Comparison of ENCODE assay signal across 19 cellular contexts in genomic region chr3:144178607-144179006, GRCh38.
DNase-seq lines count a peak whose midpoint lies in the region; ATAC-seq, FAIRE-seq and TF ChIP-seq lines count a peak whose summit lies in the region.
"Had no signal": no experiment of that assay in that cellular context is flagged by ENCODE, and none has a peak within 500 bp of the region (broad histone marks: within the 10 kb centered on the region; RNA-seq: fewer than 3 reads in every experiment).

No MANE protein-coding gene starts in this region.

- no peak for DNase-seq in A549 (ENCODE audit: low read depth in 1 of 2, low spot score in 1 of 2)
- no peak for DNase-seq in IMR-90
- no peak for DNase-seq in H1 (ENCODE audit: low read depth in 1 of 2, low spot score in 2 of 2)
- no peak for DNase-seq in nephron progenitor cell
- no peak for DNase-seq in activated T-helper 2 cell treated with anti-CD3 and anti-CD28 coated beads, Interferon-gamma antibody, Interleukin-2, Interleukin-4, amounts not matched to agents 10 μg/mL and 5 μg/mL and 100 μg/mL, durations not matched to agents 14 hours and 24 hours and 36 hours (ENCODE audit: low spot score)
- no peak for DNase-seq in glutamatergic neuron
- DNase-seq: Caco-2; CD4-positive, CD25-positive, alpha-beta regulatory T cell; CD8-positive, alpha-beta T cell; DMS153; DND-41; GM23248; H9 had no signal

- TF ChIP-seq EP300 in A549 (IDR thresholded peaks at IDR 0.05) (no peak), H1 (IDR thresholded peaks at IDR 0.05; ENCODE audit: borderline replicate concordance in 1 of 2, low read depth in 2 of 2, low read length in 2 of 2) (no peak)

- CTCF ChIA-PET in A549 (lab: Yijun Ruan, JAX) = no interaction called here
- CTCF ChIA-PET in IMR-90 (lab: Yijun Ruan, JAX) = no interaction called here
- CTCF ChIA-PET in H1 (lab: Charles Lee; ENCODE audit: partially characterized antibody) = no interaction called here

- WGBS in A549 (ENCODE audit: missing lambda C conversion rate) = 45% methylated on average over 2 of the region's 2 CpGs
- no CpG with 5 or more reads among the region's 2 CpGs for WGBS in IMR-90 (ENCODE audit: extremely low coverage in 2 of 2, insufficient read length in 1 of 2), 2 experiments
- 97% methylated on average over 2 of the region's 2 CpGs; no CpG with 5 or more reads in 1 of the 2 experiments for WGBS in H1 (ENCODE audit: extremely low coverage in 1 of 2, insufficient coverage in 1 of 2, insufficient read length in 1 of 2, insufficient replicate concordance in 2 of 2, low coverage in 1 of 2, low lambda C conversion rate in 2 of 2, missing lambda C conversion rate in 1 of 2), 2 experiments

- H2AK5ac ChIP-seq in IMR-90 (ENCODE audit: low read depth, low read length) = no peak overlapping the region
- no peak overlapping the region for H2AK5ac ChIP-seq in H1 (ENCODE audit: low read depth, low read length)

- H4K5ac ChIP-seq in IMR-90 (ENCODE audit: low read depth, low read length) = no peak overlapping the region
- no peak overlapping the region for H4K5ac ChIP-seq in H1 (ENCODE audit: insufficient read length, low read depth, low read length)

- no peak overlapping the region for H2AK9ac ChIP-seq in IMR-90 (replicated peaks; ENCODE audit: low read depth, low read length, poor library complexity)

- no peak overlapping the region for H3K56ac ChIP-seq in IMR-90 (ENCODE audit: extremely low read depth, insufficient read depth, low read length)
- H3K56ac ChIP-seq in H1 (replicated peaks; ENCODE audit: insufficient read length, low read depth, low read length) = no peak overlapping the region

- TF ChIP-seq POLR2A in A549 (IDR thresholded peaks at IDR 0.05; ENCODE audit: low read length) (no peak), IMR-90 (IDR thresholded peaks at IDR 0.05; ENCODE audit: low read depth, low read length) (no peak), H1 (IDR thresholded peaks at IDR 0.05; ENCODE audit: control extremely low read depth in 1 of 2, low read depth in 2 of 2, low read length in 2 of 2) (no peak)

- no peaks in the 10 kb centered on the region for H3K9me3 Mint-ChIP-seq in nephron progenitor cell
- H3K9me3 Mint-ChIP-seq in activated T-helper 2 cell treated with anti-CD3 and anti-CD28 coated beads, Interferon-gamma antibody, Interleukin-2, Interleukin-4, amounts not matched to agents 10 μg/mL and 5 μg/mL and 100 μg/mL, durations not matched to agents 14 hours and 24 hours and 36 hours = no peaks in the 10 kb centered on the region
- H3K9me3 Mint-ChIP-seq in glutamatergic neuron (ENCODE audit: unreplicated experiment) = no peaks in the 10 kb centered on the region
- H3K9me3 Mint-ChIP-seq: CD8-positive, alpha-beta T cell had no signal

- H3K18ac ChIP-seq in IMR-90 (ENCODE audit: low read depth, low read length) (no peak overlapping the region), H1 (ENCODE audit: extremely low read depth, low read length) (no peak overlapping the region)

- H2BK5ac ChIP-seq in IMR-90 (ENCODE audit: low read depth, low read length, poor library complexity, severe bottlenecking) (no peak overlapping the region), H1 (ENCODE audit: low read depth, low read length) (no peak overlapping the region)

- TF ChIP-seq CTCF in A549 (IDR thresholded peaks at IDR 0.05) = no peak
- TF ChIP-seq CTCF in IMR-90 (conservative IDR thresholded peaks at IDR 0.05; ENCODE audit: low read depth, low read length) = no peak
- TF ChIP-seq CTCF in H1 (IDR thresholded peaks at IDR 0.05; ENCODE audit: control extremely low read depth in 1 of 3, insufficient read depth in 1 of 3, low read depth in 1 of 3, low read length in 3 of 3) = no peak
- TF ChIP-seq CTCF in nephron progenitor cell (IDR thresholded peaks at IDR 0.05) = no peak
- TF ChIP-seq CTCF in glutamatergic neuron (IDR thresholded peaks at IDR 0.05; ENCODE audit: partially characterized antibody, unreplicated experiment) = no peak

- no peak overlapping the region for H3K23ac ChIP-seq in IMR-90 (ENCODE audit: low read depth, low read length)
- H3K23ac ChIP-seq in H1 (ENCODE audit: insufficient read length) = no peak overlapping the region

- H3K27ac ChIP-seq in A549 = no peak overlapping the region
- H3K27ac ChIP-seq in IMR-90 (ENCODE audit: insufficient read depth, low read length) = no peak overlapping the region
- H3K27ac ChIP-seq in H1 (ENCODE audit: low read depth, low read length) = no peak overlapping the region
- H3K27ac ChIP-seq: BLaER1, C4-2B, GM23248 had no signal

- no peaks in the 10 kb centered on the region for H3K36me3 ChIP-seq in IMR-90 (ENCODE audit: control insufficient read depth, insufficient read depth, low read length)
- H3K36me3 ChIP-seq in H1 (ENCODE audit: control insufficient read depth in 2 of 4, insufficient read depth in 4 of 4, low read length in 3 of 4) = no peaks in the 10 kb centered on the region
- H3K36me3 ChIP-seq: BLaER1 had no signal

- H4K20me1 ChIP-seq in IMR-90 (ENCODE audit: insufficient read depth, low read length) = no peaks in the 10 kb centered on the region
- no peaks in the 10 kb centered on the region for H4K20me1 ChIP-seq in H1 (replicated peaks in 1 of 2; ENCODE audit: control insufficient read depth in 1 of 2, insufficient read depth in 2 of 2, low read length in 2 of 2)
- H4K20me1 ChIP-seq: BLaER1 had no signal

- H3K4me3 ChIP-seq in A549 = no peak overlapping the region
- H3K4me3 ChIP-seq in IMR-90 (ENCODE audit: insufficient read depth, low read depth, low read length) = no peak overlapping the region
- H3K4me3 ChIP-seq in H1 (ENCODE audit: extremely low read depth in 1 of 4, insufficient read depth in 2 of 4, low read depth in 3 of 4, low read length in 4 of 4) = no peak overlapping the region
- H3K4me3 ChIP-seq: BLaER1, GM23248 had no signal

- H2AFZ ChIP-seq in IMR-90 (replicated peaks; ENCODE audit: low read length, poor library complexity) = no peak overlapping the region
- H2AFZ ChIP-seq in H1 (ENCODE audit: low read length) = no peak overlapping the region
- H2AFZ ChIP-seq: GM23248 had no signal

- no peak for ATAC-seq in A549
- no peak for ATAC-seq in IMR-90 (ENCODE audit: low read depth)
- ATAC-seq: CD8-positive, alpha-beta T cell; HCT116 had no signal

- no peaks in the 10 kb centered on the region for H3K9me3 ChIP-seq in A549
- no peaks in the 10 kb centered on the region for H3K9me3 ChIP-seq in IMR-90 (ENCODE audit: control insufficient read depth, insufficient read depth, low read length)
- H3K9me3 ChIP-seq in H1 (ENCODE audit: insufficient read depth in 2 of 2, low read depth in 1 of 2, low read length in 1 of 2) = no peaks in the 10 kb centered on the region
- H3K9me3 ChIP-seq: Caco-2 had no signal

- no peaks in the 10 kb centered on the region for H3K4me1 Mint-ChIP-seq in nephron progenitor cell
- no peaks in the 10 kb centered on the region for H3K4me1 Mint-ChIP-seq in activated T-helper 2 cell treated with anti-CD3 and anti-CD28 coated beads, Interferon-gamma antibody, Interleukin-2, Interleukin-4, amounts not matched to agents 10 μg/mL and 5 μg/mL and 100 μg/mL, durations not matched to agents 14 hours and 24 hours and 36 hours (ENCODE audit: low read depth)
- H3K4me1 Mint-ChIP-seq in glutamatergic neuron (ENCODE audit: low read depth, unreplicated experiment) = no peaks in the 10 kb centered on the region
- H3K4me1 Mint-ChIP-seq: B cell; CD4-positive, CD25-positive, alpha-beta regulatory T cell; H9 had no signal

- intact Hi-C loops in IMR-90 (cut with micrococcal nuclease) = no loop called here
- intact Hi-C loops in activated T-helper 2 cell treated with anti-CD3 and anti-CD28 coated beads, Interferon-gamma antibody, Interleukin-2, Interleukin-4, amounts not matched to agents 10 μg/mL and 5 μg/mL and 100 μg/mL, durations not matched to agents 14 hours and 24 hours and 36 hours (cut with micrococcal nuclease) = no loop called here

- H3K4me1 ChIP-seq in A549 (no peaks in the 10 kb centered on the region), IMR-90 (ENCODE audit: control insufficient read depth, insufficient read depth, low read length) (no peaks in the 10 kb centered on the region), H1 (replicated peaks in 1 of 4; ENCODE audit: control insufficient read depth in 3 of 4, insufficient read depth in 4 of 4, low read length in 3 of 4) (no peaks in the 10 kb centered on the region)
- H3K4me1 ChIP-seq: BLaER1, Caco-2 had no signal

- H3K14ac ChIP-seq in IMR-90 (replicated peaks; ENCODE audit: low read depth, low read length) (no peak overlapping the region), H1 (ENCODE audit: insufficient read length) (no peak overlapping the region)

- FAIRE-seq in A549 (lab: Jason Lieb, UNC) (no peak), H1 (lab: Jason Lieb, UNC) (no peak)
- FAIRE-seq: G401.6, GM12892 had no signal

- H3K9me1 ChIP-seq in IMR-90 (ENCODE audit: insufficient read depth, low read length) = no peaks in the 10 kb centered on the region

- POLR2A ChIA-PET in A549 (lab: Yijun Ruan, JAX) = no interaction called here
- POLR2A ChIA-PET in IMR-90 (lab: Charles Lee; ENCODE audit: unreplicated experiment) = no interaction called here
- POLR2A ChIA-PET in H1 (lab: Charles Lee; ENCODE audit: partially characterized antibody) = no interaction called here

- H3K27me3 Mint-ChIP-seq in nephron progenitor cell (ENCODE audit: low read depth, poor library complexity) (peaks cover 7% of the 10 kb centered on the region), glutamatergic neuron (ENCODE audit: unreplicated experiment) (peaks cover 2% of the 10 kb centered on the region)
- no peaks in the 10 kb centered on the region for H3K27me3 Mint-ChIP-seq in activated T-helper 2 cell treated with anti-CD3 and anti-CD28 coated beads, Interferon-gamma antibody, Interleukin-2, Interleukin-4, amounts not matched to agents 10 μg/mL and 5 μg/mL and 100 μg/mL, durations not matched to agents 14 hours and 24 hours and 36 hours (ENCODE audit: low read depth)

- dilution Hi-C loops in IMR-90 (cut with HindIII; ENCODE audit: low sequenced_read_pairs, unreplicated experiment) = no loop called here

- H3K9ac ChIP-seq in IMR-90 (ENCODE audit: low read depth, low read length) = no peak overlapping the region
- H3K9ac ChIP-seq in H1 (replicated peaks in 1 of 4; ENCODE audit: extremely low read depth in 1 of 4, low read depth in 3 of 4, low read length in 3 of 4) = no peak overlapping the region
- H3K9ac ChIP-seq: BLaER1, GM23248 had no signal

- H3K27ac Mint-ChIP-seq in nephron progenitor cell = peak overlapping the region; percentile 23
- no peak overlapping the region for H3K27ac Mint-ChIP-seq in activated T-helper 2 cell treated with anti-CD3 and anti-CD28 coated beads, Interferon-gamma antibody, Interleukin-2, Interleukin-4, amounts not matched to agents 10 μg/mL and 5 μg/mL and 100 μg/mL, durations not matched to agents 14 hours and 24 hours and 36 hours
- no peak overlapping the region for H3K27ac Mint-ChIP-seq in glutamatergic neuron (ENCODE audit: unreplicated experiment)
- H3K27ac Mint-ChIP-seq: B cell; CD4-positive, CD25-positive, alpha-beta regulatory T cell; CD8-positive, alpha-beta T cell had no signal

- TF ChIP-seq RAD21 in A549 (conservative IDR thresholded peaks at IDR 0.05 in 1 of 2, IDR thresholded peaks at IDR 0.05 in 1 of 2) (no peak), IMR-90 (IDR thresholded peaks at IDR 0.05; ENCODE audit: low read length) (no peak), H1 (IDR thresholded peaks at IDR 0.05 in 1 of 2, conservative IDR thresholded peaks at IDR 0.05 in 1 of 2; ENCODE audit: low read depth in 2 of 2, low read length in 2 of 2) (no peak)

- no TSS peak for BruUV-seq in IMR-90 (replicated peaks; lab: Mats Ljungman, UMichigan)

- H3K79me2 ChIP-seq in H1 (ENCODE audit: control insufficient read depth in 1 of 2, insufficient read depth in 2 of 2, low read length in 2 of 2) = no peaks in the 10 kb centered on the region

- H3K4me2 ChIP-seq in A549 = no peak overlapping the region
- H3K4me2 ChIP-seq in IMR-90 (ENCODE audit: low read depth, low read length) = no peak overlapping the region
- H3K4me2 ChIP-seq in H1 (ENCODE audit: insufficient read depth in 1 of 2, low read depth in 2 of 2, low read length in 2 of 2) = no peak overlapping the region
- H3K4me2 ChIP-seq: BLaER1 had no signal

- H2BK15ac ChIP-seq in IMR-90 (ENCODE audit: low read depth, low read length) (no peak overlapping the region), H1 (ENCODE audit: low read length) (no peak overlapping the region)

- H3K79me1 ChIP-seq in IMR-90 (ENCODE audit: low read depth in 1 of 2, low read length in 2 of 2) = no peaks in the 10 kb centered on the region
- no peaks in the 10 kb centered on the region for H3K79me1 ChIP-seq in H1 (ENCODE audit: low read depth, low read length)

- H3K4me3 Mint-ChIP-seq in nephron progenitor cell = no peak overlapping the region
- H3K4me3 Mint-ChIP-seq in activated T-helper 2 cell treated with anti-CD3 and anti-CD28 coated beads, Interferon-gamma antibody, Interleukin-2, Interleukin-4, amounts not matched to agents 10 μg/mL and 5 μg/mL and 100 μg/mL, durations not matched to agents 14 hours and 24 hours and 36 hours (ENCODE audit: low read depth) = no peak overlapping the region
- H3K4me3 Mint-ChIP-seq in glutamatergic neuron (ENCODE audit: unreplicated experiment) = no peak overlapping the region
- H3K4me3 Mint-ChIP-seq: B cell; CD8-positive, alpha-beta T cell; H9 had no signal

- H3K27me3 ChIP-seq in IMR-90 (ENCODE audit: control insufficient read depth, insufficient read depth, low read length) (no peaks in the 10 kb centered on the region), H1 (replicated peaks in 1 of 4; ENCODE audit: control insufficient read depth in 3 of 4, extremely low read depth in 1 of 4, insufficient read depth in 3 of 4, low read length in 3 of 4) (no peaks in the 10 kb centered on the region)
- H3K27me3 ChIP-seq: BLaER1 had no signal

- H2BK20ac ChIP-seq in IMR-90 (ENCODE audit: low read depth, low read length) (no peak overlapping the region), H1 (ENCODE audit: low read length) (no peak overlapping the region)

- in situ Hi-C loops in IMR-90 (cut with MboI; ENCODE audit: low sequenced_read_pairs) = no loop called here

- H3K4ac ChIP-seq in IMR-90 (ENCODE audit: low read depth, low read length) (no peak overlapping the region), H1 (replicated peaks; ENCODE audit: insufficient read length, low read depth, low read length) (no peak overlapping the region)

- H3K23me2 ChIP-seq in H1 (ENCODE audit: low read depth, low read length) = no peaks in the 10 kb centered on the region; the same call in 1 of the 2 replicates

- H4K91ac ChIP-seq in IMR-90 (ENCODE audit: insufficient read depth, low read depth, low read length) = no peak overlapping the region
- H4K91ac ChIP-seq in H1 (replicated peaks; ENCODE audit: insufficient read length, low read length) = no peak overlapping the region

- H3K36me3 Mint-ChIP-seq in nephron progenitor cell (ENCODE audit: low read depth) (no peaks in the 10 kb centered on the region), glutamatergic neuron (ENCODE audit: unreplicated experiment) (no peaks in the 10 kb centered on the region)
- H3K36me3 Mint-ChIP-seq in activated T-helper 2 cell treated with anti-CD3 and anti-CD28 coated beads, Interferon-gamma antibody, Interleukin-2, Interleukin-4, amounts not matched to agents 10 μg/mL and 5 μg/mL and 100 μg/mL, durations not matched to agents 14 hours and 24 hours and 36 hours (ENCODE audit: low read depth) = no peaks in the 10 kb centered on the region
- H3K36me3 Mint-ChIP-seq: CD4-positive, CD25-positive, alpha-beta regulatory T cell; CD8-positive, alpha-beta T cell had no signal

- H2BK120ac ChIP-seq in IMR-90 (ENCODE audit: low read depth, low read length) (no peak overlapping the region), H1 (replicated peaks; ENCODE audit: low read depth, low read length) (no peak overlapping the region)

- H2BK12ac ChIP-seq in H1 (ENCODE audit: low read depth, low read length) = no peak overlapping the region

- H4K8ac ChIP-seq in IMR-90 (ENCODE audit: low read depth in 2 of 2, low read length in 2 of 2) = no peak overlapping the region
- no peak overlapping the region for H4K8ac ChIP-seq in H1 (ENCODE audit: extremely low read depth, insufficient read depth, low read length)

Comparison
In these comparisons a context has a peak if more than half of its experiments do, and no peak if none do; other contexts are left out.
1. Of the 18 proteins assayed by ChIP-seq in both H1 and A549: peak only in H1: none; only in A549: none; in both: CEBPB; in neither: 17.